19 cellular contexts compared by ENCODE assay signal in the genomic region with DNA sequence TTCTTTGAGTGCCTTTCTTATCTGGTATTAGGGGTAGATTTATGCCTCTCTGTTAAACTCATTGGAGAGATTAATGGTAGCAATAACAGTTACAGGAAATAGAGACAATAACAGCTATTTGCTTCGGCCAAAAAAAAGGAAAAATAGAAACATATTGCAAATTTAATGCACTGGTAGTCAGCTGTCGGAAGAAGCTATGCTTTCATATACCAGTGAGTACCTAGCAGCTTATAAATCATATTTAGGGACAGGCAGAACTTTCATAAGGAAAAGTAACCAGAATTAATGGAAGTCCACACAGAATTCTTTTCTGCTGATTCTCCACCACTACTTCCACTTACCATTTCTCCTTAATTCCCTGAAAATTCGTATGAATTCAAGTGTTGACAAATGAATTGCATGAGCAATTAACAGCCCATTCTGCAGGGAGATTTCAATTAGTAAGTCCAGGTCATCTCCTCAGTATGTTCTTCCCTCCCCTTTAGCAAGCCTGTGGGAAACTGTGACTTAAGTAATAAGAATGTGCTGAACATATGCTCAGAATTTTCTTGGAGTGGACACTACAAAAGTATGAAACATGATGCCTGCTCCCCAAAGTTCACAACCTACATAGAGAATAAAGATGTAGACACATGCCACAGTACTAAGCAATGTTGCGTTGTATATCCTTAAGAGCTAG.
DNase-seq lines count a peak whose midpoint lies in the region; FAIRE-seq and TF ChIP-seq lines count a peak whose summit lies in the region.
"Had no signal": no experiment of that assay in that cellular context is flagged by ENCODE, and none has a peak within 500 bp of the region (broad histone marks: within the 10 kb centered on the region; RNA-seq: fewer than 3 reads in every experiment).

No MANE protein-coding gene starts in this region.

- H3K4me3 ChIP-seq in cardiac fibroblast (replicated peaks in 1 of 2; ENCODE audit: low read depth in 2 of 2, low read length in 2 of 2), result no peak overlapping the region
- H3K4me3 ChIP-seq: colonic mucosa, prostate gland had no signal

- no peak for FAIRE-seq in urothelium cell line (lab: Jason Lieb, UNC)
- FAIRE-seq: RCC 7860 had no signal

- no peak for TF ChIP-seq CTCF in cardiac fibroblast (IDR thresholded peaks at IDR 0.05; ENCODE audit: low read depth, low read length)

- DNase-seq in EH (ENCODE audit: low read depth) (peak; percentile 96), NCI-H226 (peak; percentile 76), cardiac fibroblast (ENCODE audit: low read depth in 2 of 2) (peak; percentile 42 to 78), non-pigmented ciliary epithelial cell (ENCODE audit: low read depth) (peak; percentile 85), urothelium cell line (ENCODE audit: low spot score) (no peak), UCSD-AML1 (lab: John Stamatoyannopoulos, UW; ENCODE audit: unreplicated experiment) (no peak), RKO (ENCODE audit: low spot score) (no peak), NOMO-1 treated with DMSO at 0.1 percent for 48 hours (lab: John Stamatoyannopoulos, UW; ENCODE audit: unreplicated experiment) (no peak)
- DNase-seq: activated CD4-positive, alpha-beta T cell treated with anti-CD3 and anti-CD28 coated beads for 36 hours; activated naive CD8-positive, alpha-beta T cell treated with anti-CD3 and anti-CD28 coated beads, Interleukin-2, amount 10 ng/mL, durations not matched to agents 7 days and 5 days; activated T-cell treated with anti-CD3 and anti-CD28 coated beads for 4 hours; CD4-positive, CD25-positive, alpha-beta regulatory T cell; colonic mucosa; erythroblast; natural killer cell; NCI-H1930; NCI-H69 had no signal

Comparison
In these comparisons a context has a peak if more than half of its experiments do, and no peak if none do; other contexts are left out.
1. DNase-seq: peak in EH (single experiment), NCI-H226 (single experiment), cardiac fibroblast (2 of 2) and non-pigmented ciliary epithelial cell (single experiment); none in urothelium cell line (single experiment), UCSD-AML1 (single experiment), RKO (single experiment) and NOMO-1 treated with DMSO at 0.1 percent for 48 hours (single experiment).